ENCODE assay signal across 9 cellular contexts in the genomic region with DNA sequence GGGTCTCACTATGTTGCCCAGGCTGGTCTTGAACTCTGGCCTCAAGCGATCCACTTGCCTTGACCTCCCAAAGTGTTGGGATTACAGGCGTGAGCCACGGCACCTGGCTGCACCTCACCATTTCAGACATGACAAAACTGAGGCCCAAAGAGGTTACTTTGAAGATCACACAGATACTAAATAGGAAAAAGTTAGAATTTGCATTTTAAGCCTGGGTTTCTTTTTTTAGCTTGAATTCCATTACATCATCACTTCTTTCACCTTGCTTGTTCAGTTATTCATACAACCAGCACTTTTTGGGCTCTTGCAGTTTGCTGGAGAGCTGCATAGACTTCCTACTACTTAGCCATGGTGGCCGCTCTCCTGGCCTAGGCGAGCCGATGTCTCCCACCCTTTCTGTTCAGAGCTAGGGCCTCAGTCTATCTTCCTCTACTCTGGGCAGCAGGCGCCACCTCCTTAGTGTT. TPM values are rescaled to one million over a fixed set of nuclear protein-coding genes. Genes with fewer than 3 reads are reported as not detected.
DNase-seq lines count a peak whose midpoint lies in the region; ATAC-seq and TF ChIP-seq lines count a peak whose summit lies in the region.
"Had no signal": no experiment of that assay in that cellular context is flagged by ENCODE, and none has a peak within 500 bp of the region (broad histone marks: within the 10 kb centered on the region; RNA-seq: fewer than 3 reads in every experiment).

No MANE protein-coding gene starts in this region.

- no peaks in the 10 kb centered on the region for H3K9me3 ChIP-seq in SK-N-SH

- TF ChIP-seq CTCF in SK-N-SH (IDR thresholded peaks at IDR 0.05), result no peak

- H3K27ac ChIP-seq in SK-N-SH (ENCODE audit: low read depth in 2 of 2, low read length in 1 of 2), result no peak overlapping the region
- H3K27ac ChIP-seq: neural progenitor cell had no signal

- H3K4me1 ChIP-seq in SK-N-SH (ENCODE audit: control insufficient read depth in 1 of 2, insufficient read depth in 2 of 2, low read depth in 1 of 2, low read length in 1 of 2), result peaks cover 0 to 10% of the 10 kb centered on the region in 2 experiments; a peak in 2 of 4 replicates
- H3K4me1 ChIP-seq: neural progenitor cell had no signal

- H3K9ac ChIP-seq in SK-N-SH, result no peak overlapping the region
- H3K9ac ChIP-seq: neural progenitor cell had no signal

- no peaks in the 10 kb centered on the region for H3K9me2 ChIP-seq in SK-N-SH

- no peaks in the 10 kb centered on the region for H3F3A ChIP-seq in SK-N-SH (replicated peaks; ENCODE audit: insufficient read depth)

- CTCF ChIA-PET in SK-N-SH (lab: Yijun Ruan, JAX), result interaction anchor here (0.6 to 4.3 kb wide), 72 partner anchors 8 to 631 kb away, joined by 3 to 42 read pairs (median 4); a partner anchor contains a TSS

- 75% methylated on average over 7 of the region's 7 CpGs for WGBS in SK-N-SH (ENCODE audit: low lambda C conversion rate)

- H3K36me3 ChIP-seq in SK-N-SH (replicated peaks in 1 of 2; ENCODE audit: control insufficient read depth in 1 of 2, insufficient read depth in 2 of 2, low read length in 1 of 2), result no peaks in the 10 kb centered on the region
- H3K36me3 ChIP-seq: neural progenitor cell had no signal

- H3K79me2 ChIP-seq in SK-N-SH (ENCODE audit: insufficient read depth), result no peaks in the 10 kb centered on the region

- H4K20me1 ChIP-seq in SK-N-SH (ENCODE audit: insufficient read depth), result no peaks in the 10 kb centered on the region

- H3K4me3 ChIP-seq in SK-N-SH (ENCODE audit: low read depth in 2 of 2, low read length in 1 of 2), result no peak overlapping the region
- H3K4me3 ChIP-seq: neural progenitor cell had no signal

- no peak for TF ChIP-seq EP300 in SK-N-SH (IDR thresholded peaks at IDR 0.05; ENCODE audit: borderline replicate concordance in 1 of 2, low read depth in 1 of 2, low read length in 1 of 2)

- DNase-seq in activated T-helper 9 cell treated with anti-CD3 and anti-CD28 coated beads, Interleukin-2, amount 50 U/mL, for 16 hours (ENCODE audit: low read depth), result peak; percentile 48
- peak; percentile 21 for DNase-seq in stimulated activated CD8-positive, alpha-beta memory T cell treated with anti-CD3 and anti-CD28 coated beads, Interleukin-15, amount 100 ng/mL, for 1 hour (ENCODE audit: low read depth)
- DNase-seq in HuH-7.5 (ENCODE audit: low spot score) (no peak), LoVo (ENCODE audit: low spot score) (no peak), SK-N-SH (no peak)

- TF ChIP-seq RAD21 in SK-N-SH (IDR thresholded peaks at IDR 0.05; ENCODE audit: low read length), result no peak

- H2AFZ ChIP-seq in SK-N-SH (ENCODE audit: low read depth), result no peak overlapping the region
- H2AFZ ChIP-seq: neural progenitor cell had no signal

- H3K27me3 ChIP-seq in SK-N-SH (ENCODE audit: insufficient read depth), result no peaks in the 10 kb centered on the region
- H3K27me3 ChIP-seq: neural progenitor cell had no signal

- POLR2A ChIA-PET in SK-N-SH (lab: Yijun Ruan, JAX), result interaction anchor here (1.0 kb wide), 1 partner anchor 322 kb away, joined by 3 read pairs; a partner anchor contains a TSS

- H3K4me2 ChIP-seq in SK-N-SH, result no peak overlapping the region
- H3K4me2 ChIP-seq: neural progenitor cell had no signal

- ATAC-seq in GM19351 (IDR thresholded peaks at IDR 0.05; ENCODE audit: unreplicated experiment) (peak; percentile 42), HG03378 (IDR thresholded peaks at IDR 0.05; ENCODE audit: unreplicated experiment) (peak; percentile 36), HG03139 (IDR thresholded peaks at IDR 0.05; ENCODE audit: unreplicated experiment) (no peak)

TF ChIP-seq in SK-N-SH, 30 proteins besides CTCF, POLR2A, EP300 and RAD21:
- TF ChIP-seq, protein P1, sequence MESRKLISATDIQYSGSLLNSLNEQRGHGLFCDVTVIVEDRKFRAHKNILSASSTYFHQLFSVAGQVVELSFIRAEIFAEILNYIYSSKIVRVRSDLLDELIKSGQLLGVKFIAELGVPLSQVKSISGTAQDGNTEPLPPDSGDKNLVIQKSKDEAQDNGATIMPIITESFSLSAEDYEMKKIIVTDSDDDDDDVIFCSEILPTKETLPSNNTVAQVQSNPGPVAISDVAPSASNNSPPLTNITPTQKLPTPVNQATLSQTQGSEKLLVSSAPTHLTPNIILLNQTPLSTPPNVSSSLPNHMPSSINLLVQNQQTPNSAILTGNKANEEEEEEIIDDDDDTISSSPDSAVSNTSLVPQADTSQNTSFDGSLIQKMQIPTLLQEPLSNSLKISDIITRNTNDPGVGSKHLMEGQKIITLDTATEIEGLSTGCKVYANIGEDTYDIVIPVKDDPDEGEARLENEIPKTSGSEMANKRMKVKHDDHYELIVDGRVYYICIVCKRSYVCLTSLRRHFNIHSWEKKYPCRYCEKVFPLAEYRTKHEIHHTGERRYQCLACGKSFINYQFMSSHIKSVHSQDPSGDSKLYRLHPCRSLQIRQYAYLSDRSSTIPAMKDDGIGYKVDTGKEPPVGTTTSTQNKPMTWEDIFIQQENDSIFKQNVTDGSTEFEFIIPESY (IDR thresholded peaks at IDR 0.05; ENCODE audit: borderline replicate concordance, low read depth), result no peak
- TF ChIP-seq NRF1 (IDR thresholded peaks at IDR 0.05; ENCODE audit: low read depth, low read length) (no peak), TEAD4 (IDR thresholded peaks at IDR 0.05; ENCODE audit: borderline replicate concordance, insufficient read depth) (no peak), SMC3 (IDR thresholded peaks at IDR 0.05; ENCODE audit: low read depth, low read length) (no peak), FOXM1 (IDR thresholded peaks at IDR 0.05; ENCODE audit: low read depth) (no peak), RFX5 (IDR thresholded peaks at IDR 0.05; ENCODE audit: low read length) (no peak), ELF1 (IDR thresholded peaks at IDR 0.05) (no peak), RCOR1 (IDR thresholded peaks at IDR 0.05; ENCODE audit: low read length) (no peak), GATA2 (CRISPR knock-in tag; IDR thresholded peaks at IDR 0.05) (no peak), FOXJ3 (CRISPR knock-in tag; IDR thresholded peaks at IDR 0.05) (no peak), GABPA (IDR thresholded peaks at IDR 0.05; ENCODE audit: low read depth) (no peak), TCF12 (IDR thresholded peaks at IDR 0.05) (no peak)
- TF ChIP-seq, protein P2, sequence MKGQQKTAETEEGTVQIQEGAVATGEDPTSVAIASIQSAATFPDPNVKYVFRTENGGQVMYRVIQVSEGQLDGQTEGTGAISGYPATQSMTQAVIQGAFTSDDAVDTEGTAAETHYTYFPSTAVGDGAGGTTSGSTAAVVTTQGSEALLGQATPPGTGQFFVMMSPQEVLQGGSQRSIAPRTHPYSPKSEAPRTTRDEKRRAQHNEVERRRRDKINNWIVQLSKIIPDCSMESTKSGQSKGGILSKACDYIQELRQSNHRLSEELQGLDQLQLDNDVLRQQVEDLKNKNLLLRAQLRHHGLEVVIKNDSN (IDR thresholded peaks at IDR 0.05; ENCODE audit: borderline replicate concordance, low read depth), result no peak

RNA-seq across cellular contexts. Expression of a gene that starts 16.3 kb away (rescaled TPM):
- polyA plus RNA-seq in SK-N-SH (2012; rRNA removed), result not detected in 2 replicates
- polyA plus RNA-seq in SK-N-SH (2012; cell fraction: cytosol; rRNA removed), result not detected in 2 replicates
- polyA plus RNA-seq in SK-N-SH (2012; cell fraction: nucleus; rRNA removed), result not detected in 2 replicates

Comparison
In these comparisons a context has a peak if more than half of its experiments do, and no peak if none do; other contexts are left out.
1. DNase-seq: peak in activated T-helper 9 cell treated with anti-CD3 and anti-CD28 coated beads, Interleukin-2, amount 50 U/mL, for 16 hours (single experiment) and stimulated activated CD8-positive, alpha-beta memory T cell treated with anti-CD3 and anti-CD28 coated beads, Interleukin-15, amount 100 ng/mL, for 1 hour (single experiment); none in HuH-7.5 (single experiment), LoVo (single experiment) and SK-N-SH (single experiment).